ENCODE assay signal across 6 cellular contexts in genomic region chr5:177403194-177403825, GRCh38. TPM values are rescaled to one million over a fixed set of nuclear protein-coding genes. Genes with fewer than 3 reads are reported as not detected.
DNase-seq lines count a peak whose midpoint lies in the region; TF ChIP-seq lines count a peak whose summit lies in the region.

No MANE protein-coding gene starts in this region.

- CTCF ChIA-PET in HEK293 (lab: Yijun Ruan, JAX) = interaction anchor here (0.6 to 6.6 kb wide), 40 partner anchors 9 to 331 kb away, joined by 3 to 97 read pairs (median 6); partner anchors contain the start of genes GRK6, LMAN2 and SLC34A1

- no peaks in the 10 kb centered on the region for H3K9me3 ChIP-seq in HEK293 (ENCODE audit: control insufficient read depth, insufficient read depth, low read depth, low read length)

- H3K4me3 ChIP-seq in HEK293 (ENCODE audit: low read depth, low read length) = peak overlapping the region; percentile 50

- H3K27ac ChIP-seq in HEK293 (ENCODE audit: extremely low read depth, low read depth, low read length) = peak overlapping the region; percentile 55; the same call in 1 of the 2 replicates
- peak overlapping the region; percentile 23 for H3K27ac ChIP-seq in epithelial cell of prostate

- no peaks in the 10 kb centered on the region for H3K4me1 ChIP-seq in HEK293 (ENCODE audit: control insufficient read depth, insufficient read depth, low read length)

- H3K36me3 ChIP-seq in HEK293 (ENCODE audit: control insufficient read depth in 2 of 2, insufficient read depth in 1 of 2, low read length in 2 of 2) = no peaks in the 10 kb centered on the region

- peak; percentile 23 for TF ChIP-seq CTCF in HEK293 (tag by site-specific recombination; IDR thresholded peaks at IDR 0.05)

- DNase-seq in Daoy (ENCODE audit: low read depth) = peak; percentile 62
- peak; percentile 60 for DNase-seq in SW480 (ENCODE audit: low spot score)
- no peak for DNase-seq in epithelial cell of prostate (ENCODE audit: low read depth, low spot score)
- peak; percentile 52 to 55 for DNase-seq in stimulated activated CD4-positive, alpha-beta T cell treated with anti-CD3 and anti-CD28 coated beads, Interleukin-2, amount 100 ng/mL, for 24 hours
- no peak for DNase-seq in kidney glomerular epithelial cell (lab: John Stamatoyannopoulos, UW)

- POLR2A ChIA-PET in HEK293 (lab: Yijun Ruan, JAX) = interaction anchor here (0.8 to 3.8 kb wide), 12 partner anchors 11 to 94 kb away, joined by 3 to 45 read pairs (median 8); partner anchors contain the start of genes GRK6 and PDLIM7

TF ChIP-seq in HEK293, 187 proteins besides CTCF, POLR2A, EP300 and RAD21 (continues in another document):
- no peak for TF ChIP-seq ZNF404 (tag by site-specific recombination; IDR thresholded peaks at IDR 0.05)
- no peak for TF ChIP-seq ZNF747 (tag by site-specific recombination; IDR thresholded peaks at IDR 0.05)
- 0 out of 2 replicates have a peak, but pooled peaks have one; percentile 50 for TF ChIP-seq ZBTB48 (tag by site-specific recombination; IDR thresholded peaks at IDR 0.05)
- TF ChIP-seq ZNF707 (tag by site-specific recombination; IDR thresholded peaks at IDR 0.05) = no peak
- TF ChIP-seq ZSCAN16 (tag by site-specific recombination; IDR thresholded peaks at IDR 0.05) = peak; percentile 9; the same call in 1 of the 2 replicates
- TF ChIP-seq ZFP37 (tag by site-specific recombination; IDR thresholded peaks at IDR 0.05) = no peak
- no peak for TF ChIP-seq ZNF558 (tag by site-specific recombination; IDR thresholded peaks at IDR 0.05)
- TF ChIP-seq BCL6B (tag by site-specific recombination; IDR thresholded peaks at IDR 0.05) = no peak
- TF ChIP-seq ZFP69B (tag by site-specific recombination; IDR thresholded peaks at IDR 0.05) = no peak
- no peak for TF ChIP-seq ZNF596 (tag by site-specific recombination; IDR thresholded peaks at IDR 0.05)
- no peak for TF ChIP-seq OVOL3 (tag by site-specific recombination; IDR thresholded peaks at IDR 0.05)
- no peak for TF ChIP-seq ZNF202 (tag by site-specific recombination; IDR thresholded peaks at IDR 0.05; ENCODE audit: borderline replicate concordance)
- no peak for TF ChIP-seq EGR2 (tag by site-specific recombination; IDR thresholded peaks at IDR 0.05; ENCODE audit: low read depth)
- TF ChIP-seq SCRT2 (tag by site-specific recombination; IDR thresholded peaks at IDR 0.05) = peak; percentile 91
- TF ChIP-seq ZNF23 (tag by site-specific recombination; IDR thresholded peaks at IDR 0.05; ENCODE audit: borderline replicate concordance) = no peak
- TF ChIP-seq SP2 (tag by site-specific recombination; IDR thresholded peaks at IDR 0.05) = peak; percentile 62; the same call in 1 of the 2 replicates
- no peak for TF ChIP-seq ZBTB49 (tag by site-specific recombination; IDR thresholded peaks at IDR 0.05; ENCODE audit: low read depth)
- TF ChIP-seq ZNF660 (tag by site-specific recombination; IDR thresholded peaks at IDR 0.05) = no peak
- TF ChIP-seq HIC1 (tag by site-specific recombination; IDR thresholded peaks at IDR 0.05) = no peak
- TF ChIP-seq MZF1 (tag by site-specific recombination; IDR thresholded peaks at IDR 0.05; ENCODE audit: borderline replicate concordance) = no peak
- peak; percentile 5; the same call in 1 of the 2 replicates for TF ChIP-seq SP3 (tag by site-specific recombination; IDR thresholded peaks at IDR 0.05)
- no peak for TF ChIP-seq BCL11A (tag by site-specific recombination; IDR thresholded peaks at IDR 0.05; ENCODE audit: low read depth)
- TF ChIP-seq ZSCAN18 (tag by site-specific recombination; IDR thresholded peaks at IDR 0.05) = no peak
- TF ChIP-seq ZNF585B (tag by site-specific recombination; IDR thresholded peaks at IDR 0.05) = 0 out of 2 replicates have a peak, but pooled peaks have one; percentile 3
- peak; percentile 86 for TF ChIP-seq ZBTB20 (tag by site-specific recombination; IDR thresholded peaks at IDR 0.05)
- TF ChIP-seq ZNF398 (tag by site-specific recombination; IDR thresholded peaks at IDR 0.05) = peak; percentile 78

RNA-seq across cellular contexts. Expression of gene PFN3, which starts 2.8 kb away (rescaled TPM):
- not detected in 2 replicates for total RNA-seq in Daoy (2014; rRNA removed; shearing (Covaris generic))

RNA-seq across cellular contexts. Expression of gene F12, which starts 6.1 kb away (rescaled TPM):
- total RNA-seq in Daoy (2014; rRNA removed; shearing (Covaris generic)) = 8.6 and 9.6 TPM in 2 replicates

RNA-seq across cellular contexts. Expression of gene SLC34A1, which starts 19.1 kb away (rescaled TPM):
- not detected in 2 replicates for total RNA-seq in Daoy (2014; rRNA removed; shearing (Covaris generic))

RNA-seq across cellular contexts. Expression of gene GRK6, which starts 23.2 kb away (rescaled TPM):
- 67.3 and 71.8 TPM in 2 replicates for total RNA-seq in Daoy (2014; rRNA removed; shearing (Covaris generic))

RNA-seq across cellular contexts. Expression of gene PRR7, which starts 43.3 kb away (rescaled TPM):
- total RNA-seq in Daoy (2014; rRNA removed; shearing (Covaris generic)) = 15.7 and 21.4 TPM in 2 replicates

Comparison
In these comparisons a context has a peak if more than half of its experiments do, and no peak if none do; other contexts are left out.
1. DNase-seq: peak in Daoy (single experiment), SW480 (single experiment) and stimulated activated CD4-positive, alpha-beta T cell treated with anti-CD3 and anti-CD28 coated beads, Interleukin-2, amount 100 ng/mL, for 24 hours (2 of 2); none in epithelial cell of prostate (single experiment) and kidney glomerular epithelial cell (single experiment).